16 cellular contexts compared by ENCODE assay signal in genomic region chr15:57509121-57509520, GRCh38.
A peak's percentile ranks its signal among the peaks of the same experiment; 100 is the strongest.
DNase-seq lines count a peak whose midpoint lies in the region; ATAC-seq, FAIRE-seq and TF ChIP-seq lines count a peak whose summit lies in the region.
"Had no signal": no experiment of that assay in that cellular context is flagged by ENCODE, and none has a peak within 500 bp of the region (broad histone marks: within the 10 kb centered on the region; RNA-seq: fewer than 3 reads in every experiment).

No MANE protein-coding gene starts in this region.

- TF ChIP-seq POLR2A in endothelial cell of umbilical vein (IDR thresholded peaks at IDR 0.05; ENCODE audit: low read depth, low read length) = no peak

- H3K27me3 ChIP-seq in right atrium auricular region (no peaks in the 10 kb centered on the region), endothelial cell of umbilical vein (ENCODE audit: control insufficient read depth in 2 of 2, insufficient read depth in 2 of 2, low read length in 2 of 2) (no peaks in the 10 kb centered on the region), neural progenitor cell (no peaks in the 10 kb centered on the region)
- H3K27me3 ChIP-seq: MG63 had no signal

- peak overlapping the region in 1 of 2 donors; percentile 2 for H3K27ac ChIP-seq in right atrium auricular region
- H3K27ac ChIP-seq in endothelial cell of umbilical vein (ENCODE audit: insufficient read depth, low read depth, low read length) = no peak overlapping the region
- no peak overlapping the region for H3K27ac ChIP-seq in neural progenitor cell

- H2AFZ ChIP-seq in endothelial cell of umbilical vein (ENCODE audit: low read depth, low read length) = no peak overlapping the region
- no peak overlapping the region for H2AFZ ChIP-seq in neural progenitor cell (replicated peaks)

- H3K27me3 Mint-ChIP-seq in neural progenitor cell (ENCODE audit: insufficient read depth, low read depth) (peaks cover 6% of the 10 kb centered on the region), T-cell (no peaks in the 10 kb centered on the region), CD14-positive monocyte (ENCODE audit: low read depth in 3 of 3) (peaks cover 0 to 3% (median 0%) of the 10 kb centered on the region in 3 donors)

- TF ChIP-seq CTCF in right atrium auricular region (IDR thresholded peaks at IDR 0.05) (no peak), endothelial cell of umbilical vein (IDR thresholded peaks at IDR 0.05; ENCODE audit: extremely low read depth in 1 of 2, insufficient read depth in 1 of 2, low read depth in 1 of 2, low read length in 2 of 2) (no peak), neural progenitor cell (IDR thresholded peaks at IDR 0.05) (no peak), CD14-positive monocyte (IDR thresholded peaks at IDR 0.05) (no peak)

- no peak overlapping the region for H3K9ac ChIP-seq in endothelial cell of umbilical vein (replicated peaks; ENCODE audit: extremely low read depth, insufficient read depth, low read length)
- H3K9ac ChIP-seq in neural progenitor cell = no peak overlapping the region

- no peak overlapping the region for H3K4me3 ChIP-seq in right atrium auricular region
- no peak overlapping the region for H3K4me3 ChIP-seq in endothelial cell of umbilical vein (replicated peaks in 1 of 3; ENCODE audit: insufficient read depth in 1 of 3, low read depth in 1 of 3, low read length in 3 of 3)
- no peak overlapping the region for H3K4me3 ChIP-seq in neural progenitor cell
- H3K4me3 ChIP-seq: MG63 had no signal

- H3K4me1 ChIP-seq in right atrium auricular region (peaks cover 0 to 40% of the 10 kb centered on the region in 2 donors), endothelial cell of umbilical vein (ENCODE audit: control insufficient read depth, extremely low read depth, insufficient read depth, low read length) (peaks cover 40% of the 10 kb centered on the region), neural progenitor cell (peaks cover 16% of the 10 kb centered on the region)

- H3K9me3 ChIP-seq in right atrium auricular region (no peaks in the 10 kb centered on the region), endothelial cell of umbilical vein (replicated peaks; ENCODE audit: control insufficient read depth, insufficient read depth, low read length) (no peaks in the 10 kb centered on the region), neural progenitor cell (ENCODE audit: low read depth) (no peaks in the 10 kb centered on the region)
- H3K9me3 ChIP-seq: MG63 had no signal

- DNase-seq in Right ventricle myocardium inferior (ENCODE audit: missing footprints) (no peak), right atrium auricular region (ENCODE audit: low spot score) (no peak), endothelial cell of umbilical vein (ENCODE audit: low read depth, low spot score) (no peak), neural progenitor cell (ENCODE audit: low spot score) (peak; percentile 68), T-cell (no peak), CD14-positive monocyte (ENCODE audit: low spot score) (no peak)
- DNase-seq in stimulated activated naive CD4-positive, alpha-beta T cell (lab: John Stamatoyannopoulos, UW) = no peak
- DNase-seq: activated naive CD4-positive, alpha-beta T cell treated with Interleukin-2 at 50 U/mL for 16 hours; DMS 273 treated with DMSO at 0.1 percent for 48 hours; endodermal cell; MG63; stimulated activated naive CD8-positive, alpha-beta T cell treated with anti-CD3 and anti-CD28 coated beads, Interleukin-15, Interleukin-2, amounts not matched to agents 100 U/mL and 50 U/mL, for 24 hours had no signal

- H3K4me3 Mint-ChIP-seq in neural progenitor cell (no peak overlapping the region), T-cell (no peak overlapping the region), CD14-positive monocyte (no peak overlapping the region)
- H3K4me3 Mint-ChIP-seq: endodermal cell had no signal

- H4K20me1 ChIP-seq in endothelial cell of umbilical vein (replicated peaks; ENCODE audit: control insufficient read depth, extremely low read depth, insufficient read depth, low read length) (no peaks in the 10 kb centered on the region), neural progenitor cell (ENCODE audit: low read depth) (no peaks in the 10 kb centered on the region)

- no peaks in the 10 kb centered on the region for H3K36me3 Mint-ChIP-seq in neural progenitor cell
- no peaks in the 10 kb centered on the region for H3K36me3 Mint-ChIP-seq in T-cell
- no peaks in the 10 kb centered on the region for H3K36me3 Mint-ChIP-seq in CD14-positive monocyte

- CTCF ChIA-PET in endothelial cell of umbilical vein (lab: Charles Lee) (interaction anchor here (5.0 kb wide), 1 partner anchor 19 kb away, joined by 20 read pairs; no protein-coding TSS in a partner anchor), T-cell (lab: Charles Lee) (interaction anchor here in 1 of 2 donors (0.9 kb wide), 1 partner anchor 18 kb away, joined by 3 read pairs; no protein-coding TSS in a partner anchor)

- no peak overlapping the region for H3K27ac Mint-ChIP-seq in neural progenitor cell
- H3K27ac Mint-ChIP-seq in T-cell = no peak overlapping the region
- no peak overlapping the region for H3K27ac Mint-ChIP-seq in CD14-positive monocyte
- H3K27ac Mint-ChIP-seq: endodermal cell had no signal

- dilution Hi-C loops in endothelial cell of umbilical vein (cut with MboI; ENCODE audit: extremely low pct_ligation_motif_present, low sequenced_read_pairs) = no loop called here

- no TSS peak for BruUV-seq in endothelial cell of umbilical vein (replicated peaks; lab: Mats Ljungman, UMichigan)

- H3K4me2 ChIP-seq in endothelial cell of umbilical vein (ENCODE audit: insufficient read depth, low read length) (no peak overlapping the region), neural progenitor cell (no peak overlapping the region)

- intact Hi-C loops in Right ventricle myocardium inferior (cut with DNase I) = no loop called here
- intact Hi-C loops in endothelial cell of umbilical vein (cut with micrococcal nuclease) = loop anchor here (5.0 kb wide), 2 partner anchors 52 to 132 kb away; partner anchors contain the start of gene CGNL1
- intact Hi-C loops in CD14-positive monocyte (cut with micrococcal nuclease) = no loop called here

- H3K4me1 Mint-ChIP-seq in neural progenitor cell (peaks cover 20% of the 10 kb centered on the region), T-cell (no peaks in the 10 kb centered on the region), CD14-positive monocyte (no peaks in the 10 kb centered on the region)

- H3K9me1 ChIP-seq in endothelial cell of umbilical vein (replicated peaks; ENCODE audit: control insufficient read depth, extremely low read depth, insufficient read depth, low read length) = no peaks in the 10 kb centered on the region

- POLR2A ChIA-PET in endothelial cell of umbilical vein (lab: Charles Lee) (no interaction called here), T-cell (lab: Charles Lee) (no interaction called here)

- no peaks in the 10 kb centered on the region for H3F3A ChIP-seq in neural progenitor cell (ENCODE audit: low read depth)

- no peaks in the 10 kb centered on the region for H3K79me2 ChIP-seq in endothelial cell of umbilical vein (ENCODE audit: control insufficient read depth, insufficient read depth, low read length)
- no peaks in the 10 kb centered on the region for H3K79me2 ChIP-seq in neural progenitor cell (ENCODE audit: low read depth)

- ATAC-seq in Right ventricle myocardium inferior (peak; percentile 17), T-cell (replicated peaks in 1 of 4) (no peak), HG03139 (IDR thresholded peaks at IDR 0.05; ENCODE audit: unreplicated experiment) (no peak)
- ATAC-seq: sciatic nerve; SK-N-SH treated with all-trans-retinoic acid at 6 μM for 48 hours; stimulated activated naive CD8-positive, alpha-beta T cell treated with anti-CD3 and anti-CD28 coated beads, Interleukin-15, Interleukin-2, amounts not matched to agents 100 U/mL and 50 U/mL, for 24 hours had no signal

- peak; percentile 44 for FAIRE-seq in endothelial cell of umbilical vein (lab: Jason Lieb, UNC)
- FAIRE-seq: bronchial epithelial cell had no signal

- H3K36me3 ChIP-seq in right atrium auricular region = no peaks in the 10 kb centered on the region
- no peaks in the 10 kb centered on the region for H3K36me3 ChIP-seq in endothelial cell of umbilical vein (ENCODE audit: control insufficient read depth in 2 of 2, extremely low read depth in 1 of 2, insufficient read depth in 2 of 2, low read length in 2 of 2)
- H3K36me3 ChIP-seq in neural progenitor cell = no peaks in the 10 kb centered on the region
- H3K36me3 ChIP-seq: MG63 had no signal

- no peaks in the 10 kb centered on the region for H3K9me3 Mint-ChIP-seq in neural progenitor cell
- no peaks in the 10 kb centered on the region for H3K9me3 Mint-ChIP-seq in T-cell
- peaks cover 0 to 2% (median 0%) of the 10 kb centered on the region in 7 donors for H3K9me3 Mint-ChIP-seq in CD14-positive monocyte
- H3K9me3 Mint-ChIP-seq: endodermal cell had no signal

TF ChIP-seq in endothelial cell of umbilical vein, 7 proteins besides CTCF, POLR2A, EP300 and RAD21:
- TF ChIP-seq FOS (IDR thresholded peaks at IDR 0.05; ENCODE audit: borderline replicate concordance, insufficient read depth, low read length) (no peak), MAX (IDR thresholded peaks at IDR 0.05; ENCODE audit: insufficient read depth, insufficient read length) (no peak), EZH2 (IDR thresholded peaks at IDR 0.05; ENCODE audit: borderline replicate concordance, low read depth, low read length, severe bottlenecking) (no peak), POLR2AphosphoS5 (IDR thresholded peaks at IDR 0.05; ENCODE audit: insufficient read depth, low read depth, low read length) (no peak), JUN (IDR thresholded peaks at IDR 0.05; ENCODE audit: borderline replicate concordance, insufficient read depth, insufficient read length, low read depth) (no peak), MYC (IDR thresholded peaks at IDR 0.05; ENCODE audit: low read depth, low read length) (no peak), GATA2 (IDR thresholded peaks at IDR 0.05; ENCODE audit: insufficient read depth, insufficient read length, low read depth, low read length) (no peak)
